In genomic region chr9:18442629-18443491, GRCh38 we compare ENCODE assay signal across 9 cellular contexts. TPM values are rescaled to one million over a fixed set of nuclear protein-coding genes. Genes with fewer than 3 reads are reported as not detected.
DNase-seq lines count a peak whose midpoint lies in the region; ATAC-seq and TF ChIP-seq lines count a peak whose summit lies in the region.
"Had no signal": no experiment of that assay in that cellular context is flagged by ENCODE, and none has a peak within 500 bp of the region (broad histone marks: within the 10 kb centered on the region; RNA-seq: fewer than 3 reads in every experiment).

No MANE protein-coding gene starts in this region.

- no peak overlapping the region for H3K4me3 ChIP-seq in CD8-positive, alpha-beta memory T cell (ENCODE audit: low read length)
- no peak overlapping the region for H3K4me3 ChIP-seq in mucosa of descending colon

- TF ChIP-seq CTCF in mucosa of descending colon (IDR thresholded peaks at IDR 0.05) = peak; percentile 73

- intact Hi-C loops in mucosa of descending colon (cut with DNase I, micrococcal nuclease) = loop anchor here in 1 of 2 donors (5.0 kb wide), 1 partner anchor 186 kb away; no protein-coding TSS in a partner anchor

- H3K4me3 Mint-ChIP-seq in CD8-positive, alpha-beta memory T cell = no peak overlapping the region
- H3K4me3 Mint-ChIP-seq in stimulated activated naive CD8-positive, alpha-beta T cell treated with anti-CD3 and anti-CD28 coated beads, Interleukin-15, amount 100 ng/mL, for 72 hours = no peak overlapping the region

- POLR2A ChIA-PET in CD8-positive, alpha-beta memory T cell (lab: Charles Lee) = no interaction called here

- H3K36me3 ChIP-seq in CD8-positive, alpha-beta memory T cell (ENCODE audit: insufficient read depth, low read length) = no peaks in the 10 kb centered on the region
- no peaks in the 10 kb centered on the region for H3K36me3 ChIP-seq in mucosa of descending colon (ENCODE audit: low read depth)

- no peaks in the 10 kb centered on the region for H3K4me1 ChIP-seq in CD8-positive, alpha-beta memory T cell (ENCODE audit: insufficient read depth, low read length)
- peaks cover 6% of the 10 kb centered on the region for H3K4me1 ChIP-seq in mucosa of descending colon (ENCODE audit: low read depth)

- CTCF ChIA-PET in CD8-positive, alpha-beta memory T cell (lab: Charles Lee) = interaction anchor here (1.2 kb wide), 1 partner anchor 17 kb away, joined by 3 read pairs; no protein-coding TSS in a partner anchor

- peaks cover 0 to 9% (median 0%) of the 10 kb centered on the region in 5 donors for H3K9me3 Mint-ChIP-seq in CD8-positive, alpha-beta memory T cell
- H3K9me3 Mint-ChIP-seq in stimulated activated naive CD8-positive, alpha-beta T cell treated with anti-CD3 and anti-CD28 coated beads, Interleukin-15, amount 100 ng/mL, for 72 hours = no peaks in the 10 kb centered on the region

- H3K9me3 ChIP-seq in CD8-positive, alpha-beta memory T cell (ENCODE audit: low read length) = no peaks in the 10 kb centered on the region
- H3K9me3 ChIP-seq in mucosa of descending colon = no peaks in the 10 kb centered on the region

- H3K27ac Mint-ChIP-seq in CD8-positive, alpha-beta memory T cell = no peak overlapping the region
- no peak overlapping the region for H3K27ac Mint-ChIP-seq in stimulated activated naive CD8-positive, alpha-beta T cell treated with anti-CD3 and anti-CD28 coated beads, Interleukin-15, amount 100 ng/mL, for 72 hours

- H3K27ac ChIP-seq in CD8-positive, alpha-beta memory T cell (ENCODE audit: low read depth, low read length) = no peak overlapping the region

- no peaks in the 10 kb centered on the region for H3K4me1 Mint-ChIP-seq in CD8-positive, alpha-beta memory T cell
- peaks cover 12% of the 10 kb centered on the region for H3K4me1 Mint-ChIP-seq in stimulated activated naive CD8-positive, alpha-beta T cell treated with anti-CD3 and anti-CD28 coated beads, Interleukin-15, amount 100 ng/mL, for 72 hours

- ATAC-seq in GM19328 (IDR thresholded peaks at IDR 0.05; ENCODE audit: unreplicated experiment) (peak; percentile 86), HG03280 (IDR thresholded peaks at IDR 0.05; ENCODE audit: unreplicated experiment) (peak; percentile 94), mucosa of descending colon (peak; percentile 97)
- ATAC-seq in stimulated activated naive CD8-positive, alpha-beta T cell treated with anti-CD3 and anti-CD28 coated beads, Interleukin-15, amount 100 ng/mL, for 72 hours = peak; percentile 89

- no peaks in the 10 kb centered on the region for H3K27me3 ChIP-seq in CD8-positive, alpha-beta memory T cell (ENCODE audit: insufficient read depth, low read length, poor library complexity, severe bottlenecking)

- no peaks in the 10 kb centered on the region for H3K36me3 Mint-ChIP-seq in CD8-positive, alpha-beta memory T cell

- DNase-seq in CD8-positive, alpha-beta memory T cell = peak in 4 of 5 donors; percentile 1 to 47 (median 12)
- DNase-seq in NCI-H510A (lab: John Stamatoyannopoulos, UW) = peak; percentile 17
- DNase-seq in activated CD4-positive, alpha-beta T cell treated with anti-CD3 and anti-CD28 coated beads, Interleukin-2, amount 50 U/mL, for 4 hours = peak; percentile 1 to 2
- DNase-seq in epidermal melanocyte (ENCODE audit: insufficient read length, low spot score) = peak; percentile 76
- peak; percentile 53 to 76 (median 74) for DNase-seq in mucosa of descending colon
- peak; percentile 49 to 52 for DNase-seq in stimulated activated naive CD8-positive, alpha-beta T cell treated with anti-CD3 and anti-CD28 coated beads, Interleukin-15, amount 100 ng/mL, for 72 hours

- H3K27me3 Mint-ChIP-seq in CD8-positive, alpha-beta memory T cell = peaks cover 4 to 10% of the 10 kb centered on the region in 2 donors
- peaks cover 16% of the 10 kb centered on the region for H3K27me3 Mint-ChIP-seq in stimulated activated naive CD8-positive, alpha-beta T cell treated with anti-CD3 and anti-CD28 coated beads, Interleukin-15, amount 100 ng/mL, for 72 hours

RNA-seq across cellular contexts. Expression of gene ADAMTSL1, which starts 31.1 kb away (rescaled TPM):
- total RNA-seq in CD8-positive, alpha-beta memory T cell = not detected
- polyA plus RNA-seq in CD8-positive, alpha-beta memory T cell = not detected
- total RNA-seq in mucosa of descending colon = 10 to 100 TPM; 10.1 to 32.1 (median 22.6) TPM
- total RNA-seq: T-helper 1 cell treated with Interleukin-12 subunit alpha and Interleukin-12 subunit beta and Interleukin-4 antibody, amounts not matched to agents 30 ng/mL and 1 ng/mL, for 36 hours had no signal

Comparison
In these comparisons a context has a peak if more than half of its experiments do, and no peak if none do; other contexts are left out.
1. DNase-seq: peak in every context shown above with its lines; median percentile 76 in epidermal melanocyte; 74 in mucosa of descending colon; 50 in stimulated activated naive CD8-positive, alpha-beta T cell treated with anti-CD3 and anti-CD28 coated beads, Interleukin-15, amount 100 ng/mL, for 72 hours; 17 in NCI-H510A; 12 in CD8-positive, alpha-beta memory T cell; 2 in activated CD4-positive, alpha-beta T cell treated with anti-CD3 and anti-CD28 coated beads, Interleukin-2, amount 50 U/mL, for 4 hours.
2. RNA of gene ADAMTSL1, which starts 31.1 kb away (total RNA-seq): 10.1 to 32.1 TPM in mucosa of descending colon; not detected in CD8-positive, alpha-beta memory T cell; every median in the first group is over 10 times any median in the second.
3. Peak in every context shown above with its lines, with median percentiles within 50 percentile points of each other: ATAC-seq.